Comparison of ENCODE assay signal across 1 cellular context in genomic region chr19:2524840-2525723, GRCh38.
TF ChIP-seq lines count a peak whose summit lies in the region.

No MANE protein-coding gene starts in this region.

TF ChIP-seq in K562, 482 proteins besides CTCF, POLR2A, EP300 and RAD21 (continued from another document and continues in another):
- TF ChIP-seq E2F4 (CRISPR knock-in tag; IDR thresholded peaks at IDR 0.05; ENCODE audit: low read depth) (no peak), NRF1 (conservative IDR thresholded peaks at IDR 0.05 in 1 of 2, IDR thresholded peaks at IDR 0.05 in 1 of 2) (peak; percentile 44 to 59; a peak in 3 of 4 replicates), ZNF75A (CRISPR knock-in tag; IDR thresholded peaks at IDR 0.05) (no peak), ZSCAN32 (CRISPR knock-in tag; IDR thresholded peaks at IDR 0.05) (peak; percentile 85), MXD1 (CRISPR knock-in tag; IDR thresholded peaks at IDR 0.05; ENCODE audit: borderline replicate concordance, poor library complexity, severe bottlenecking) (no peak), ZNF551 (CRISPR knock-in tag; IDR thresholded peaks at IDR 0.05) (no peak), ERF (CRISPR knock-in tag; IDR thresholded peaks at IDR 0.05) (no peak), ZHX1 (conservative IDR thresholded peaks at IDR 0.05; ENCODE audit: low read length) (no peak), REST (CRISPR knock-in tag; IDR thresholded peaks at IDR 0.05; ENCODE audit: low read depth) (no peak), CBX8 (IDR thresholded peaks at IDR 0.05; ENCODE audit: borderline replicate concordance, extremely low read depth, low read depth, low read length, poor library complexity, severe bottlenecking) (no peak), COPS2 (conservative IDR thresholded peaks at IDR 0.05) (no peak), ZMIZ1 (IDR thresholded peaks at IDR 0.05; ENCODE audit: low read depth in 2 of 2, low read length in 2 of 2) (no peak), SREBF2 (CRISPR knock-in tag; IDR thresholded peaks at IDR 0.05) (no peak), ZNF23 (CRISPR knock-in tag; IDR thresholded peaks at IDR 0.05) (no peak), FOXO4 (CRISPR knock-in tag; IDR thresholded peaks at IDR 0.05) (no peak), RBM25 (IDR thresholded peaks at IDR 0.05; ENCODE audit: low read depth, low read length, severe bottlenecking) (no peak), CREBBP (IDR thresholded peaks at IDR 0.05; ENCODE audit: low read depth, low read length) (no peak), ARNT (IDR thresholded peaks at IDR 0.05) (no peak), SMARCE1 (IDR thresholded peaks at IDR 0.05) (no peak), HOMEZ (CRISPR knock-in tag; IDR thresholded peaks at IDR 0.05) (no peak), KLF13 (tag; IDR thresholded peaks at IDR 0.05; ENCODE audit: borderline replicate concordance, low read depth) (no peak), CEBPB (tag; IDR thresholded peaks at IDR 0.05) (peak; percentile 81), ZNF696 (CRISPR knock-in tag; conservative IDR thresholded peaks at IDR 0.05) (no peak), ZNF324 (CRISPR knock-in tag; IDR thresholded peaks at IDR 0.05) (no peak), ZNF431 (CRISPR knock-in tag; IDR thresholded peaks at IDR 0.05) (no peak), NR4A1 (CRISPR knock-in tag; IDR thresholded peaks at IDR 0.05) (no peak), NR4A1 (tag; IDR thresholded peaks at IDR 0.05) (no peak), EP400 (IDR thresholded peaks at IDR 0.05) (peak; percentile 28; the same call in 1 of the 2 replicates), ILF3 (IDR thresholded peaks at IDR 0.05; ENCODE audit: borderline replicate concordance) (no peak)
- TF ChIP-seq, protein P1, sequence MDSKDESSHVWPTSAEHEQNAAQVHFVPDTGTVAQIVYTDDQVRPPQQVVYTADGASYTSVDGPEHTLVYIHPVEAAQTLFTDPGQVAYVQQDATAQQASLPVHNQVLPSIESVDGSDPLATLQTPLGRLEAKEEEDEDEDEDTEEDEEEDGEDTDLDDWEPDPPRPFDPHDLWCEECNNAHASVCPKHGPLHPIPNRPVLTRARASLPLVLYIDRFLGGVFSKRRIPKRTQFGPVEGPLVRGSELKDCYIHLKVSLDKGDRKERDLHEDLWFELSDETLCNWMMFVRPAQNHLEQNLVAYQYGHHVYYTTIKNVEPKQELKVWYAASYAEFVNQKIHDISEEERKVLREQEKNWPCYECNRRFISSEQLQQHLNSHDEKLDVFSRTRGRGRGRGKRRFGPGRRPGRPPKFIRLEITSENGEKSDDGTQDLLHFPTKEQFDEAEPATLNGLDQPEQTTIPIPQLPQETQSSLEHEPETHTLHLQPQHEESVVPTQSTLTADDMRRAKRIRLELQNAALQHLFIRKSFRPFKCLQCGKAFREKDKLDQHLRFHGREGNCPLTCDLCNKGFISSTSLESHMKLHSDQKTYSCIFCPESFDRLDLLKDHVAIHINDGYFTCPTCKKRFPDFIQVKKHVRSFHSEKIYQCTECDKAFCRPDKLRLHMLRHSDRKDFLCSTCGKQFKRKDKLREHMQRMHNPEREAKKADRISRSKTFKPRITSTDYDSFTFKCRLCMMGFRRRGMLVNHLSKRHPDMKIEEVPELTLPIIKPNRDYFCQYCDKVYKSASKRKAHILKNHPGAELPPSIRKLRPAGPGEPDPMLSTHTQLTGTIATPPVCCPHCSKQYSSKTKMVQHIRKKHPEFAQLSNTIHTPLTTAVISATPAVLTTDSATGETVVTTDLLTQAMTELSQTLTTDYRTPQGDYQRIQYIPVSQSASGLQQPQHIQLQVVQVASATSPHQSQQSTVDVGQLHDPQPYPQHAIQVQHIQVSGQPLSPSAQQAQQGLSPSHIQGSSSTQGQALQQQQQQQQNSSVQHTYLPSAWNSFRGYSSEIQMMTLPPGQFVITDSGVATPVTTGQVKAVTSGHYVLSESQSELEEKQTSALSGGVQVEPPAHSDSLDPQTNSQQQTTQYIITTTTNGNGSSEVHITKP (IDR thresholded peaks at IDR 0.05; ENCODE audit: partially characterized antibody) = no peak
- TF ChIP-seq, protein P2, sequence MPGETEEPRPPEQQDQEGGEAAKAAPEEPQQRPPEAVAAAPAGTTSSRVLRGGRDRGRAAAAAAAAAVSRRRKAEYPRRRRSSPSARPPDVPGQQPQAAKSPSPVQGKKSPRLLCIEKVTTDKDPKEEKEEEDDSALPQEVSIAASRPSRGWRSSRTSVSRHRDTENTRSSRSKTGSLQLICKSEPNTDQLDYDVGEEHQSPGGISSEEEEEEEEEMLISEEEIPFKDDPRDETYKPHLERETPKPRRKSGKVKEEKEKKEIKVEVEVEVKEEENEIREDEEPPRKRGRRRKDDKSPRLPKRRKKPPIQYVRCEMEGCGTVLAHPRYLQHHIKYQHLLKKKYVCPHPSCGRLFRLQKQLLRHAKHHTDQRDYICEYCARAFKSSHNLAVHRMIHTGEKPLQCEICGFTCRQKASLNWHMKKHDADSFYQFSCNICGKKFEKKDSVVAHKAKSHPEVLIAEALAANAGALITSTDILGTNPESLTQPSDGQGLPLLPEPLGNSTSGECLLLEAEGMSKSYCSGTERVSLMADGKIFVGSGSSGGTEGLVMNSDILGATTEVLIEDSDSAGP (CRISPR knock-in tag; IDR thresholded peaks at IDR 0.05) = no peak
- TF ChIP-seq, protein P3, sequence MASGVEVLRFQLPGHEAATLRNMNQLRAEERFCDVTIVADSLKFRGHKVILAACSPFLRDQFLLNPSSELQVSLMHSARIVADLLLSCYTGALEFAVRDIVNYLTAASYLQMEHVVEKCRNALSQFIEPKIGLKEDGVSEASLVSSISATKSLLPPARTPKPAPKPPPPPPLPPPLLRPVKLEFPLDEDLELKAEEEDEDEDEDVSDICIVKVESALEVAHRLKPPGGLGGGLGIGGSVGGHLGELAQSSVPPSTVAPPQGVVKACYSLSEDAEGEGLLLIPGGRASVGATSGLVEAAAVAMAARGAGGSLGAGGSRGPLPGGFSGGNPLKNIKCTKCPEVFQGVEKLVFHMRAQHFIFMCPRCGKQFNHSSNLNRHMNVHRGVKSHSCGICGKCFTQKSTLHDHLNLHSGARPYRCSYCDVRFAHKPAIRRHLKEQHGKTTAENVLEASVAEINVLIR (CRISPR knock-in tag; IDR thresholded peaks at IDR 0.05) = no peak
- TF ChIP-seq, protein P4, sequence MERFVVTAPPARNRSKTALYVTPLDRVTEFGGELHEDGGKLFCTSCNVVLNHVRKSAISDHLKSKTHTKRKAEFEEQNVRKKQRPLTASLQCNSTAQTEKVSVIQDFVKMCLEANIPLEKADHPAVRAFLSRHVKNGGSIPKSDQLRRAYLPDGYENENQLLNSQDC (CRISPR knock-in tag; IDR thresholded peaks at IDR 0.05) = no peak
- TF ChIP-seq, protein P5, sequence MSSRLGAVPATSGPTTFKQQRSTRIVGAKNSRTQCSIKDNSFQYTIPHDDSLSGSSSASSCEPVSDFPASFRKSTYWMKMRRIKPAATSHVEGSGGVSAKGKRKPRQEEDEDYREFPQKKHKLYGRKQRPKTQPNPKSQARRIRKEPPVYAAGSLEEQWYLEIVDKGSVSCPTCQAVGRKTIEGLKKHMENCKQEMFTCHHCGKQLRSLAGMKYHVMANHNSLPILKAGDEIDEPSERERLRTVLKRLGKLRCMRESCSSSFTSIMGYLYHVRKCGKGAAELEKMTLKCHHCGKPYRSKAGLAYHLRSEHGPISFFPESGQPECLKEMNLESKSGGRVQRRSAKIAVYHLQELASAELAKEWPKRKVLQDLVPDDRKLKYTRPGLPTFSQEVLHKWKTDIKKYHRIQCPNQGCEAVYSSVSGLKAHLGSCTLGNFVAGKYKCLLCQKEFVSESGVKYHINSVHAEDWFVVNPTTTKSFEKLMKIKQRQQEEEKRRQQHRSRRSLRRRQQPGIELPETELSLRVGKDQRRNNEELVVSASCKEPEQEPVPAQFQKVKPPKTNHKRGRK (tag; IDR thresholded peaks at IDR 0.05) = no peak
